22 cellular contexts compared by ENCODE assay signal in the genomic region with DNA sequence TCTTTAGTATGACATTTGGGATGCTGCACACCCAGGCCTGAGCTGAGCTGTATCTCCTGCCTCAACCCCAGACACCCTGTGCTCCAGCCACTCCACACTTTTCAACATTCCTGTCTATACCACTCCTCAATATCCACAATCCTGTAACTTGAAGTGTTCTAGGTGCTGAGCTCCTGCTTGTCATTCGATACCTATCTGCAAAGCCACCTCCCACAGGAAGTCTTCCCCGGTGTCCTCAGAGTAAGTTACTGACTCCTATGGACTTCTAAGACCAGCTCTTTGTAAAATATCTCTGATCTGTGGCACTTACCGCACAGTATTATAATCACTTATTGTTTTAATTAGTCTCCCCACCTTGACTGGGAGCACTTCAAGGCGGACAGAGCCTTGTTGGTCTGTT. TPM values are rescaled to one million over a fixed set of nuclear protein-coding genes. Genes with fewer than 3 reads are reported as not detected.
A peak's percentile ranks its signal among the peaks of the same experiment; 100 is the strongest.
DNase-seq lines count a peak whose midpoint lies in the region; ATAC-seq, FAIRE-seq and TF ChIP-seq lines count a peak whose summit lies in the region.
"Had no signal": no experiment of that assay in that cellular context is flagged by ENCODE, and none has a peak within 500 bp of the region (broad histone marks: within the 10 kb centered on the region; RNA-seq: fewer than 3 reads in every experiment).

No MANE protein-coding gene starts in this region.

- peaks cover 6% of the 10 kb centered on the region for H3K36me3 Mint-ChIP-seq in MCF 10A (ENCODE audit: insufficient read depth, unreplicated experiment)

- no peak overlapping the region for H3K9ac ChIP-seq in K562 (ENCODE audit: insufficient read depth in 1 of 2, low read depth in 2 of 2, low read length in 2 of 2)
- no peak overlapping the region for H3K9ac ChIP-seq in MM.1S (ENCODE audit: low read length)

- no peaks in the 10 kb centered on the region for H3F3A ChIP-seq in MM.1S (ENCODE audit: insufficient read depth, low read length)

- WGBS in K562 (ENCODE audit: insufficient coverage, low coverage, missing lambda C conversion rate): 0% methylated on average over 4 of the region's 4 CpGs

- BruUV-seq in MCF 10A (replicated peaks; lab: Mats Ljungman, UMichigan) (no TSS peak), K562 (replicated peaks; lab: Mats Ljungman, UMichigan) (no TSS peak)

- H3K9me1 ChIP-seq in K562 (ENCODE audit: control insufficient read depth, insufficient read depth, low read length): peaks cover 3% of the 10 kb centered on the region

- CTCF ChIA-PET in MCF 10A (lab: Yijun Ruan, JAX): interaction anchor here (0.6 to 1.9 kb wide), 3 partner anchors 37 to 117 kb away, joined by 3 to 8 read pairs (median 4); a partner anchor contains a TSS
- CTCF ChIA-PET in K562 (lab: Yijun Ruan, JAX; ENCODE audit: low intra/inter-chr PET ratio): no interaction called here

- no peaks in the 10 kb centered on the region for H3K79me2 ChIP-seq in K562 (ENCODE audit: control insufficient read depth, insufficient read depth, low read length)
- no peaks in the 10 kb centered on the region for H3K79me2 ChIP-seq in MM.1S (ENCODE audit: low read length)

- in situ Hi-C loops in K562 (cut with MboI): no loop called here

- no peak for TF ChIP-seq CTCF in MCF 10A (IDR thresholded peaks at IDR 0.05; ENCODE audit: unreplicated experiment)
- no peak for TF ChIP-seq CTCF in breast epithelium (IDR thresholded peaks at IDR 0.05)
- no peak for TF ChIP-seq CTCF in K562 (IDR thresholded peaks at IDR 0.05 in 2 of 3, conservative IDR thresholded peaks at IDR 0.05 in 1 of 3; ENCODE audit: insufficient read depth in 2 of 3, low read depth in 1 of 3, low read length in 3 of 3)
- no peak for TF ChIP-seq CTCF in MM.1S (IDR thresholded peaks at IDR 0.05; ENCODE audit: low read length)

- H3K36me3 ChIP-seq in breast epithelium (no peaks in the 10 kb centered on the region), K562 (ENCODE audit: control insufficient read depth, insufficient read depth, low read length) (no peaks in the 10 kb centered on the region), MM.1S (replicated peaks; ENCODE audit: insufficient read depth, low read length) (no peaks in the 10 kb centered on the region)
- H3K36me3 ChIP-seq: MG63 had no signal

- TF ChIP-seq RAD21 in K562 (CRISPR knock-in tag; conservative IDR thresholded peaks at IDR 0.05 in 1 of 2, IDR thresholded peaks at IDR 0.05 in 1 of 2): no peak

- DNase-seq in MCF 10A (ENCODE audit: unreplicated experiment): no peak
- no peak for DNase-seq in breast epithelium (ENCODE audit: low spot score in 2 of 2)
- DNase-seq in K562 (ENCODE audit: extremely low read depth in 1 of 4, low spot score in 3 of 4): no peak
- peak; percentile 37 for DNase-seq in left kidney (ENCODE audit: low read depth, low spot score)
- no peak for DNase-seq in HCEC 1CT
- DNase-seq in MM.1S: no peak
- DNase-seq: Calu3, DMS79 treated with DMSO at 0.1 percent for 48 hours, KBM-7, MG63, NCI-H1417, NCI-H1694, NCI-H2029 treated with DMSO at 0.1 percent for 48 hours, NCI-H526 treated with DMSO at 0.1 percent for 48 hours had no signal

- intact Hi-C loops in MCF 10A (cut with micrococcal nuclease) (no loop called here), breast epithelium (cut with DNase I; ENCODE audit: low total_unique reads) (no loop called here), K562 (cut with micrococcal nuclease) (no loop called here)

- H3K4me3 Mint-ChIP-seq in MCF 10A (ENCODE audit: unreplicated experiment): no peak overlapping the region

- H3K4me1 Mint-ChIP-seq in MCF 10A (ENCODE audit: insufficient read depth, unreplicated experiment): peaks cover 7% of the 10 kb centered on the region

- H2AFZ ChIP-seq in K562 (ENCODE audit: low read depth, low read length): no peak overlapping the region
- no peak overlapping the region for H2AFZ ChIP-seq in MM.1S (ENCODE audit: low read length)

- peak overlapping the region; percentile 64 for H3K27ac Mint-ChIP-seq in MCF 10A (ENCODE audit: low read depth, unreplicated experiment)

- H3K27me3 ChIP-seq in breast epithelium (no peaks in the 10 kb centered on the region), K562 (ENCODE audit: control insufficient read depth in 2 of 2, insufficient read depth in 2 of 2, low read length in 2 of 2) (peaks cover 30 to 76% of the 10 kb centered on the region in 2 experiments), MM.1S (replicated peaks; ENCODE audit: insufficient read depth, low read length) (no peaks in the 10 kb centered on the region)
- H3K27me3 ChIP-seq: MG63 had no signal

- H3K4me2 ChIP-seq in K562 (ENCODE audit: insufficient read depth, low read length) (no peak overlapping the region), MM.1S (ENCODE audit: low read depth, low read length) (no peak overlapping the region)

- H3K9me3 Mint-ChIP-seq in MCF 10A (ENCODE audit: unreplicated experiment): no peaks in the 10 kb centered on the region

- no peak for TF ChIP-seq POLR2A in breast epithelium (IDR thresholded peaks at IDR 0.05)
- TF ChIP-seq POLR2A in K562 (conservative IDR thresholded peaks at IDR 0.05): no peak

- POLR2A ChIA-PET in MCF 10A (lab: Yijun Ruan, JAX): no interaction called here
- POLR2A ChIA-PET in K562 (lab: Yijun Ruan, JAX): interaction anchor here (0.5 to 0.7 kb wide), 2 partner anchors 21 to 52 kb away, joined by 3 read pairs; no protein-coding TSS in a partner anchor

- H3K27ac ChIP-seq in breast epithelium (no peak overlapping the region), K562 (ENCODE audit: extremely low read depth, low read depth, low read length) (no peak overlapping the region), MM.1S (ENCODE audit: low read length) (no peak overlapping the region)

- H3K9me2 ChIP-seq in MM.1S (replicated peaks; ENCODE audit: insufficient read depth, low read length): no peaks in the 10 kb centered on the region

- no peak for TF ChIP-seq EP300 in K562 (IDR thresholded peaks at IDR 0.05; ENCODE audit: low read length)

- no peak for ATAC-seq in K562
- ATAC-seq in HG02642 (IDR thresholded peaks at IDR 0.05; ENCODE audit: poor library complexity, unreplicated experiment): no peak
- no peak for ATAC-seq in HG03159 (IDR thresholded peaks at IDR 0.05; ENCODE audit: unreplicated experiment)
- ATAC-seq: SK-N-SH treated with all-trans-retinoic acid at 6 μM for 48 hours had no signal

- peaks cover 3% of the 10 kb centered on the region; the same call in 1 of the 2 replicates for H4K20me1 ChIP-seq in K562 (replicated peaks; ENCODE audit: control insufficient read depth, insufficient read depth, low read length)
- no peaks in the 10 kb centered on the region for H4K20me1 ChIP-seq in MM.1S (ENCODE audit: insufficient read depth, low read length)

- no peaks in the 10 kb centered on the region for H3K27me3 Mint-ChIP-seq in MCF 10A (ENCODE audit: insufficient read depth, unreplicated experiment)

- H3K4me3 ChIP-seq in breast epithelium (no peak overlapping the region), K562 (no peak overlapping the region), MM.1S (ENCODE audit: low read length) (no peak overlapping the region)
- H3K4me3 ChIP-seq: MG63 had no signal

- no peaks in the 10 kb centered on the region for H3K4me1 ChIP-seq in breast epithelium
- no peaks in the 10 kb centered on the region for H3K4me1 ChIP-seq in K562 (replicated peaks in 1 of 2; ENCODE audit: control insufficient read depth in 2 of 2, insufficient read depth in 2 of 2, low read length in 2 of 2)
- no peaks in the 10 kb centered on the region for H3K4me1 ChIP-seq in MM.1S (ENCODE audit: low read length)

- no peaks in the 10 kb centered on the region for H3K9me3 ChIP-seq in breast epithelium
- H3K9me3 ChIP-seq in K562 (replicated peaks; ENCODE audit: control insufficient read depth, insufficient read depth, low read depth, low read length): no peaks in the 10 kb centered on the region
- no peaks in the 10 kb centered on the region for H3K9me3 ChIP-seq in MM.1S (replicated peaks; ENCODE audit: insufficient read depth, low read length)
- H3K9me3 ChIP-seq: MG63 had no signal

- no peak for FAIRE-seq in K562 (lab: Jason Lieb, UNC)
- FAIRE-seq: HTR-8/SVneo, RCC 7860 had no signal

RNA-seq across cellular contexts. Expression of a gene that starts 1.2 kb away (rescaled TPM):
- total RNA-seq in MCF 10A (2022) (not detected in 2 replicates), breast epithelium (not detected), K562 (2014; rRNA removed) (not detected in 2 replicates), K562 (2014; rRNA removed; fragmentation: Illumina TruSeq; extraction: Trizol) (not detected in 2 replicates), K562 (2015; rRNA removed; fragmentation: Illumina TruSeq; extraction: Trizol) (not detected in 2 replicates), K562 (2021) (not detected in 2 replicates)
- not detected in 2 replicates for total RNA-seq in K562 (2011; cell fraction: chromatin; rRNA removed; ENCODE audit: low replicate concordance)
- total RNA-seq in K562 (2011; cell fraction: nucleolus; rRNA removed): not detected in 2 replicates
- not detected in 2 replicates for total RNA-seq in K562 (2011; cell fraction: nucleoplasm; rRNA removed)
- polyA plus RNA-seq in K562 (2011; rRNA removed) (not detected in 2 replicates), K562 (2014; fragmentation: Illumina TruSeq; extraction: Trizol) (not detected in 2 replicates), K562 (2014; fragmentation: Nextera tagmentation; extraction: Ambion mirVana) (not detected), K562 (2014; rRNA removed) (not detected in 2 replicates)
- not detected in 2 replicates for polyA plus RNA-seq in K562 (2011; cell fraction: cytosol; rRNA removed)
- not detected in 2 replicates for polyA plus RNA-seq in K562 (2011; cell fraction: nucleus; rRNA removed)
- not detected in 2 replicates for polyA plus RNA-seq in K562 (2012)
- not detected in 2 replicates for polyA minus RNA-seq in K562 (2011; rRNA and poly(A)+ RNA removed)
- not detected in 2 replicates for polyA minus RNA-seq in K562 (2011; cell fraction: cytosol; rRNA and poly(A)+ RNA removed)
- not detected in 2 replicates for polyA minus RNA-seq in K562 (2011; cell fraction: nucleus; rRNA and poly(A)+ RNA removed)
- total RNA-seq: A172, Calu3, NCI-H460, OCI-LY7 had no signal

RNA-seq across cellular contexts. Expression of a gene that starts 37.0 kb away (rescaled TPM):
- total RNA-seq in MCF 10A (2022): 0.63 and 1.2 TPM in 2 replicates
- 100 to 1,000 TPM in 2 of 3 donors, under 1 TPM in 1; 0.32 to 250 (median 105) TPM for total RNA-seq in breast epithelium
- 1.3 and 1.4 TPM in 2 replicates for total RNA-seq in K562 (2011; cell fraction: chromatin; rRNA removed; ENCODE audit: low replicate concordance)
- total RNA-seq in K562 (2011; cell fraction: nucleolus; rRNA removed): 0.50 and 0.79 TPM in 2 replicates
- total RNA-seq in K562 (2011; cell fraction: nucleoplasm; rRNA removed): 0.53 and 0.73 TPM in 2 replicates
- total RNA-seq in K562 (2014; rRNA removed): 0.68 and 1.4 TPM in 2 replicates
- total RNA-seq in K562 (2014; rRNA removed; fragmentation: Illumina TruSeq; extraction: Trizol): 0.80 and 0.83 TPM in 2 replicates
- total RNA-seq in K562 (2015; rRNA removed; fragmentation: Illumina TruSeq; extraction: Trizol): 1.1 and 1.4 TPM in 2 replicates
- 1.2 and 1.5 TPM in 2 replicates for total RNA-seq in K562 (2021)
- polyA plus RNA-seq in K562 (2011; rRNA removed): 0.38 and 0.57 TPM in 2 replicates
- polyA plus RNA-seq in K562 (2011; cell fraction: cytosol; rRNA removed): 0.24 and 0.42 TPM in 2 replicates
- 1.7 and 2.2 TPM in 2 replicates for polyA plus RNA-seq in K562 (2011; cell fraction: nucleus; rRNA removed)
- 0.71 and 0.78 TPM in 2 replicates for polyA plus RNA-seq in K562 (2012)
- polyA plus RNA-seq in K562 (2014; fragmentation: Illumina TruSeq; extraction: Trizol): 0.57 and 1.1 TPM in 2 replicates
- polyA plus RNA-seq in K562 (2014; fragmentation: Nextera tagmentation; extraction: Ambion mirVana): under 1 TPM; 0.14 to 0.22 TPM
- polyA plus RNA-seq in K562 (2014; rRNA removed): 1.0 and 1.3 TPM in 2 replicates
- 0.28 and 0.48 TPM in 2 replicates for polyA minus RNA-seq in K562 (2011; rRNA and poly(A)+ RNA removed)
- polyA minus RNA-seq in K562 (2011; cell fraction: cytosol; rRNA and poly(A)+ RNA removed): 0.48 and 0.64 TPM in 2 replicates
- polyA minus RNA-seq in K562 (2011; cell fraction: nucleus; rRNA and poly(A)+ RNA removed): 1.3 and 1.4 TPM in 2 replicates
